Comparison of ENCODE assay signal across 9 cellular contexts in genomic region chr1:228149341-228150020, GRCh38. TPM values are rescaled to one million over a fixed set of nuclear protein-coding genes. Genes with fewer than 3 reads are reported as not detected.
DNase-seq lines count a peak whose midpoint lies in the region; ATAC-seq and TF ChIP-seq lines count a peak whose summit lies in the region.
"Had no signal": no experiment of that assay in that cellular context is flagged by ENCODE, and none has a peak within 500 bp of the region (broad histone marks: within the 10 kb centered on the region; RNA-seq: fewer than 3 reads in every experiment).

Gene GJC2, plus strand, starts transcription at chr1:228149930. Its CDS starts 7,829 bp downstream, at chr1:228157759.

- H3K4me3 Mint-ChIP-seq in stimulated activated naive CD8-positive, alpha-beta T cell treated with anti-CD3 and anti-CD28 coated beads, Interleukin-15, amount 100 ng/mL, for 72 hours = no peak within 1 kb of the TSS
- no peak within 1 kb of the TSS for H3K4me3 Mint-ChIP-seq in natural killer cell

- no peaks in the 10 kb centered on the region for H3K36me3 Mint-ChIP-seq in natural killer cell
- H3K36me3 Mint-ChIP-seq: CD4-positive, CD25-positive, alpha-beta regulatory T cell had no signal

- no peaks in the 10 kb centered on the region for H3K9me3 Mint-ChIP-seq in stimulated activated naive CD8-positive, alpha-beta T cell treated with anti-CD3 and anti-CD28 coated beads, Interleukin-15, amount 100 ng/mL, for 72 hours
- H3K9me3 Mint-ChIP-seq in natural killer cell = no peaks in the 10 kb centered on the region
- H3K9me3 Mint-ChIP-seq: CD4-positive, CD25-positive, alpha-beta regulatory T cell had no signal

- H3K4me3 ChIP-seq in fibroblast of pulmonary artery (replicated peaks; ENCODE audit: low read depth, low read length) = no peak within 1 kb of the TSS

- peaks cover 27% of the 10 kb centered on the region for H3K4me1 Mint-ChIP-seq in stimulated activated naive CD8-positive, alpha-beta T cell treated with anti-CD3 and anti-CD28 coated beads, Interleukin-15, amount 100 ng/mL, for 72 hours
- H3K4me1 Mint-ChIP-seq in natural killer cell = peaks cover 0 to 16% of the 10 kb centered on the region in 2 donors

- intact Hi-C loops in natural killer cell (cut with micrococcal nuclease) = no loop called here

- no peaks in the 10 kb centered on the region for H3K27me3 Mint-ChIP-seq in stimulated activated naive CD8-positive, alpha-beta T cell treated with anti-CD3 and anti-CD28 coated beads, Interleukin-15, amount 100 ng/mL, for 72 hours
- H3K27me3 Mint-ChIP-seq in natural killer cell (ENCODE audit: low read depth in 2 of 2) = no peaks in the 10 kb centered on the region
- H3K27me3 Mint-ChIP-seq: CD4-positive, CD25-positive, alpha-beta regulatory T cell had no signal

- TF ChIP-seq CTCF in fibroblast of pulmonary artery (IDR thresholded peaks at IDR 0.05; ENCODE audit: low read length, missing control alignments) (no peak), natural killer cell (IDR thresholded peaks at IDR 0.05) (no peak)

- H3K27ac Mint-ChIP-seq in stimulated activated naive CD8-positive, alpha-beta T cell treated with anti-CD3 and anti-CD28 coated beads, Interleukin-15, amount 100 ng/mL, for 72 hours = no peak within 1 kb of the TSS
- H3K27ac Mint-ChIP-seq in natural killer cell = peak within 1 kb of the TSS in 1 of 2 donors; percentile 13

- no peak for DNase-seq in stimulated activated naive CD8-positive, alpha-beta T cell treated with anti-CD3 and anti-CD28 coated beads, Interleukin-15, amount 100 ng/mL, for 72 hours
- no peak for DNase-seq in stimulated activated naive CD8-positive, alpha-beta T cell treated with anti-CD3 and anti-CD28 coated beads, Interleukin-15, Interleukin-2, amounts not matched to agents 100 U/mL and 50 U/mL, for 24 hours
- DNase-seq in fibroblast of pulmonary artery (ENCODE audit: low read depth) (peak; percentile 35), natural killer cell (peak; percentile 13), NCI-H1436 (lab: John Stamatoyannopoulos, UW) (no peak), DMS153 (lab: John Stamatoyannopoulos, UW) (no peak)

- peak; percentile 11 for ATAC-seq in stimulated activated naive CD8-positive, alpha-beta T cell treated with anti-CD3 and anti-CD28 coated beads, Interleukin-15, amount 100 ng/mL, for 72 hours
- no peak for ATAC-seq in stimulated activated naive CD8-positive, alpha-beta T cell treated with anti-CD3 and anti-CD28 coated beads, Interleukin-15, Interleukin-2, amounts not matched to agents 100 U/mL and 50 U/mL, for 24 hours
- ATAC-seq in natural killer cell = peak in 1 of 3 donors; percentile 7
- ATAC-seq in GM21576 (IDR thresholded peaks at IDR 0.05; ENCODE audit: unreplicated experiment) = no peak
- ATAC-seq in HG03280 (IDR thresholded peaks at IDR 0.05; ENCODE audit: unreplicated experiment) = no peak

RNA-seq across cellular contexts. Expression of gene GJC2, which starts in this region (rescaled TPM):
- 1 to 10 TPM; 1.0 to 2.2 (median 1.7) TPM for total RNA-seq in natural killer cell

Comparison
In these comparisons a context has a peak if more than half of its experiments do, and no peak if none do; other contexts are left out.
1. DNase-seq: peak in fibroblast of pulmonary artery (single experiment) and natural killer cell (single experiment); none in stimulated activated naive CD8-positive, alpha-beta T cell treated with anti-CD3 and anti-CD28 coated beads, Interleukin-15, amount 100 ng/mL, for 72 hours (0 of 2), stimulated activated naive CD8-positive, alpha-beta T cell treated with anti-CD3 and anti-CD28 coated beads, Interleukin-15, Interleukin-2, amounts not matched to agents 100 U/mL and 50 U/mL, for 24 hours (single experiment), NCI-H1436 (single experiment) and DMS153 (single experiment).